1 cellular context compared by ENCODE assay signal in the genomic region with DNA sequence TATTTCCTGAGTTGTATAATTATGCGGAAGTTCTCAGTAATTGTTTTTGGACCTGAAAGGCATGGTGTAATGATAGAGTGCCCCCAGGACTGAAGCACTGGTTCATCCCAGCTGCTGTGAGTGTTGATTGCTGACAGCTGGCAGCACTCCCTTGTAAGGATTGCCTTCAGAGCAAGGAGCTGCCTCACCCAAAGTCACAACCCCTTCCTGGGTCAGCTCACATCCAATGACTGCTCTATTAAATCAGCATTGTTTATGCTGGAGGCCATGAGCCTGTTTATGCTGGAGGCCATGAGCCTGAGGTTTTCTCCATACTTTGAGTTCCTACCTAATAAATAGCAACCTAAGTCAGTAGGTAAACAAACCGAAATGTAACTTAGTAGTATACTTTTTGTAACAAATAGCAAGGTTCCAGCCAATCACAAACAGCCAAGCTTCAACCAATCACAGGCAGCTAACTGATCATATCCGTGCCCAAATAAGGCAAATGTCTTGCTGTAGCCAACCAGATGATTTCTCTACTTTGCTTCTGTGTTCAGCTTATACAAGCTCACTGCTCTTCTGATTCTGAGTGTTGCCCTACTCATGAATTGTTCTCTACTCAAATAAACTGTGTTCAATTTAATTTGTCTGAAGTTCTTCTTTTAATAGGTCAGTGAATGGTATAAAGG.
TF ChIP-seq lines count a peak whose summit lies in the region.

No MANE protein-coding gene starts in this region.

TF ChIP-seq in K562, 482 proteins besides CTCF, POLR2A, EP300 and RAD21 (continues in another document):
- no peak for TF ChIP-seq RBBP5 (IDR thresholded peaks at IDR 0.05; ENCODE audit: borderline replicate concordance, insufficient read depth, low read length, poor library complexity, severe bottlenecking)
- TF ChIP-seq PTRF (tag; IDR thresholded peaks at IDR 0.05) = no peak
- TF ChIP-seq ZNF24 (IDR thresholded peaks at IDR 0.05) = no peak
- no peak for TF ChIP-seq DNMT1 (IDR thresholded peaks at IDR 0.05)
- TF ChIP-seq MEIS2 (IDR thresholded peaks at IDR 0.05; ENCODE audit: partially characterized antibody) = no peak
- TF ChIP-seq, protein P1, sequence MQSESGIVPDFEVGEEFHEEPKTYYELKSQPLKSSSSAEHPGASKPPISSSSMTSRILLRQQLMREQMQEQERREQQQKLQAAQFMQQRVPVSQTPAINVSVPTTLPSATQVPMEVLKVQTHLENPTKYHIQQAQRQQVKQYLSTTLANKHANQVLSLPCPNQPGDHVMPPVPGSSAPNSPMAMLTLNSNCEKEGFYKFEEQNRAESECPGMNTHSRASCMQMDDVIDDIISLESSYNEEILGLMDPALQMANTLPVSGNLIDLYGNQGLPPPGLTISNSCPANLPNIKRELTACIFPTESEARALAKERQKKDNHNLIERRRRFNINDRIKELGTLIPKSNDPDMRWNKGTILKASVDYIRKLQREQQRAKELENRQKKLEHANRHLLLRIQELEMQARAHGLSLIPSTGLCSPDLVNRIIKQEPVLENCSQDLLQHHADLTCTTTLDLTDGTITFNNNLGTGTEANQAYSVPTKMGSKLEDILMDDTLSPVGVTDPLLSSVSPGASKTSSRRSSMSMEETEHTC (IDR thresholded peaks at IDR 0.05) = no peak
- TF ChIP-seq MTA3 (IDR thresholded peaks at IDR 0.05; ENCODE audit: borderline replicate concordance) = no peak
- TF ChIP-seq, protein P2, sequence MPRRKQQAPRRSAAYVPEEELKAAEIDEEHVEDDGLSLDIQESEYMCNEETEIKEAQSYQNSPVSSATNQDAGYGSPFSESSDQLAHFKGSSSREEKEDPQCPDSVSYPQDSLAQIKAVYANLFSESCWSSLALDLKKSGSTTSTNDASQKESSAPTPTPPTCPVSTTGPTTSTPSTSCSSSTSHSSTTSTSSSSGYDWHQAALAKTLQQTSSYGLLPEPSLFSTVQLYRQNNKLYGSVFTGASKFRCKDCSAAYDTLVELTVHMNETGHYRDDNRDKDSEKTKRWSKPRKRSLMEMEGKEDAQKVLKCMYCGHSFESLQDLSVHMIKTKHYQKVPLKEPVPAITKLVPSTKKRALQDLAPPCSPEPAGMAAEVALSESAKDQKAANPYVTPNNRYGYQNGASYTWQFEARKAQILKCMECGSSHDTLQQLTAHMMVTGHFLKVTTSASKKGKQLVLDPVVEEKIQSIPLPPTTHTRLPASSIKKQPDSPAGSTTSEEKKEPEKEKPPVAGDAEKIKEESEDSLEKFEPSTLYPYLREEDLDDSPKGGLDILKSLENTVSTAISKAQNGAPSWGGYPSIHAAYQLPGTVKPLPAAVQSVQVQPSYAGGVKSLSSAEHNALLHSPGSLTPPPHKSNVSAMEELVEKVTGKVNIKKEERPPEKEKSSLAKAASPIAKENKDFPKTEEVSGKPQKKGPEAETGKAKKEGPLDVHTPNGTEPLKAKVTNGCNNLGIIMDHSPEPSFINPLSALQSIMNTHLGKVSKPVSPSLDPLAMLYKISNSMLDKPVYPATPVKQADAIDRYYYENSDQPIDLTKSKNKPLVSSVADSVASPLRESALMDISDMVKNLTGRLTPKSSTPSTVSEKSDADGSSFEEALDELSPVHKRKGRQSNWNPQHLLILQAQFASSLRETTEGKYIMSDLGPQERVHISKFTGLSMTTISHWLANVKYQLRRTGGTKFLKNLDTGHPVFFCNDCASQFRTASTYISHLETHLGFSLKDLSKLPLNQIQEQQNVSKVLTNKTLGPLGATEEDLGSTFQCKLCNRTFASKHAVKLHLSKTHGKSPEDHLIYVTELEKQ (CRISPR knock-in tag; IDR thresholded peaks at IDR 0.05) = no peak
- TF ChIP-seq, protein P3, sequence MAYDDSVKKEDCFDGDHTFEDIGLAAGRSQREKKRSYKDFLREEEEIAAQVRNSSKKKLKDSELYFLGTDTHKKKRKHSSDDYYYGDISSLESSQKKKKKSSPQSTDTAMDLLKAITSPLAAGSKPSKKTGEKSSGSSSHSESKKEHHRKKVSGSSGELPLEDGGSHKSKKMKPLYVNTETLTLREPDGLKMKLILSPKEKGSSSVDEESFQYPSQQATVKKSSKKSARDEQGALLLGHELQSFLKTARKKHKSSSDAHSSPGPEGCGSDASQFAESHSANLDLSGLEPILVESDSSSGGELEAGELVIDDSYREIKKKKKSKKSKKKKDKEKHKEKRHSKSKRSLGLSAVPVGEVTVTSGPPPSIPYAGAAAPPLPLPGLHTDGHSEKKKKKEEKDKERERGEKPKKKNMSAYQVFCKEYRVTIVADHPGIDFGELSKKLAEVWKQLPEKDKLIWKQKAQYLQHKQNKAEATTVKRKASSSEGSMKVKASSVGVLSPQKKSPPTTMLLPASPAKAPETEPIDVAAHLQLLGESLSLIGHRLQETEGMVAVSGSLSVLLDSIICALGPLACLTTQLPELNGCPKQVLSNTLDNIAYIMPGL (CRISPR knock-in tag; IDR thresholded peaks at IDR 0.05) = no peak
- no peak for TF ChIP-seq HDAC2 (IDR thresholded peaks at IDR 0.05)
- no peak for TF ChIP-seq NFYB (IDR thresholded peaks at IDR 0.05; ENCODE audit: extremely low read depth, insufficient read length)
- no peak for TF ChIP-seq NR2C1 (IDR thresholded peaks at IDR 0.05)
- TF ChIP-seq NR2C1 (tag; IDR thresholded peaks at IDR 0.05) = peak; percentile 55
- TF ChIP-seq ZNF124 (CRISPR knock-in tag; IDR thresholded peaks at IDR 0.05) = no peak
- TF ChIP-seq, protein P4, sequence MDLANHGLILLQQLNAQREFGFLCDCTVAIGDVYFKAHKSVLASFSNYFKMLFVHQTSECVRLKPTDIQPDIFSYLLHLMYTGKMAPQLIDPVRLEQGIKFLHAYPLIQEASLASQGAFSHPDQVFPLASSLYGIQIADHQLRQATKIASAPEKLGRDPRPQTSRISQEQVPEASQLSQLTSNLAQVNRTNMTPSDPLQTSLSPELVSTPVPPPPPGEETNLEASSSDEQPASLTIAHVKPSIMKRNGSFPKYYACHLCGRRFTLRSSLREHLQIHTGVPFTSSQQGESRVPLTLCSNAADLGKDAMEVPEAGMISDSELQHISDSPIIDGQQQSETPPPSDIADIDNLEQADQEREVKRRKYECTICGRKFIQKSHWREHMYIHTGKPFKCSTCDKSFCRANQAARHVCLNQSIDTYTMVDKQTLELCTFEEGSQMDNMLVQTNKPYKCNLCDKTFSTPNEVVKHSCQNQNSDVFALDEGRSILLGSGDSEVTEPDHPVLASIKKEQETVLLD (IDR thresholded peaks at IDR 0.05) = no peak
- TF ChIP-seq ZNF224 (CRISPR knock-in tag; IDR thresholded peaks at IDR 0.05) = no peak
- TF ChIP-seq, protein P5, sequence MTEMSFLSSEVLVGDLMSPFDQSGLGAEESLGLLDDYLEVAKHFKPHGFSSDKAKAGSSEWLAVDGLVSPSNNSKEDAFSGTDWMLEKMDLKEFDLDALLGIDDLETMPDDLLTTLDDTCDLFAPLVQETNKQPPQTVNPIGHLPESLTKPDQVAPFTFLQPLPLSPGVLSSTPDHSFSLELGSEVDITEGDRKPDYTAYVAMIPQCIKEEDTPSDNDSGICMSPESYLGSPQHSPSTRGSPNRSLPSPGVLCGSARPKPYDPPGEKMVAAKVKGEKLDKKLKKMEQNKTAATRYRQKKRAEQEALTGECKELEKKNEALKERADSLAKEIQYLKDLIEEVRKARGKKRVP (CRISPR knock-in tag; IDR thresholded peaks at IDR 0.05) = no peak
- no peak for TF ChIP-seq NFE2 (IDR thresholded peaks at IDR 0.05; ENCODE audit: low read depth)
- TF ChIP-seq ZNF175 (CRISPR knock-in tag; IDR thresholded peaks at IDR 0.05; ENCODE audit: low read depth) = no peak
- no peak for TF ChIP-seq ZNF146 (CRISPR knock-in tag; IDR thresholded peaks at IDR 0.05; ENCODE audit: unreplicated experiment)
- peak; percentile 51; the same call in 1 of the 2 replicates for TF ChIP-seq KLF1 (tag; IDR thresholded peaks at IDR 0.05)
- TF ChIP-seq, protein P6, sequence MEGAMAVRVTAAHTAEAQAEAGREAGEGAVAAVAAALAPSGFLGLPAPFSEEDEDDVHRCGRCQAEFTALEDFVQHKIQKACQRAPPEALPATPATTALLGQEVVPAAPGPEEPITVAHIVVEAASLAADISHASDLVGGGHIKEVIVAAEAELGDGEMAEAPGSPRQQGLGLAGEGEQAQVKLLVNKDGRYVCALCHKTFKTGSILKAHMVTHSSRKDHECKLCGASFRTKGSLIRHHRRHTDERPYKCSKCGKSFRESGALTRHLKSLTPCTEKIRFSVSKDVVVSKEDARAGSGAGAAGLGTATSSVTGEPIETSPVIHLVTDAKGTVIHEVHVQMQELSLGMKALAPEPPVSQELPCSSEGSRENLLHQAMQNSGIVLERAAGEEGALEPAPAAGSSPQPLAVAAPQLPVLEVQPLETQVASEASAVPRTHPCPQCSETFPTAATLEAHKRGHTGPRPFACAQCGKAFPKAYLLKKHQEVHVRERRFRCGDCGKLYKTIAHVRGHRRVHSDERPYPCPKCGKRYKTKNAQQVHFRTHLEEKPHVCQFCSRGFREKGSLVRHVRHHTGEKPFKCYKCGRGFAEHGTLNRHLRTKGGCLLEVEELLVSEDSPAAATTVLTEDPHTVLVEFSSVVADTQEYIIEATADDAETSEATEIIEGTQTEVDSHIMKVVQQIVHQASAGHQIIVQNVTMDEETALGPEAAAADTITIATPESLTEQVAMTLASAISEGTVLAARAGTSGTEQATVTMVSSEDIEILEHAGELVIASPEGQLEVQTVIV (CRISPR knock-in tag; IDR thresholded peaks at IDR 0.05; ENCODE audit: borderline replicate concordance) = no peak
- peak; percentile 41 for TF ChIP-seq RBM25 (IDR thresholded peaks at IDR 0.05; ENCODE audit: low read depth, low read length, severe bottlenecking)
- TF ChIP-seq SRF (CRISPR knock-in tag; IDR thresholded peaks at IDR 0.05) = peak; percentile 93 to 99
- TF ChIP-seq, protein P7, sequence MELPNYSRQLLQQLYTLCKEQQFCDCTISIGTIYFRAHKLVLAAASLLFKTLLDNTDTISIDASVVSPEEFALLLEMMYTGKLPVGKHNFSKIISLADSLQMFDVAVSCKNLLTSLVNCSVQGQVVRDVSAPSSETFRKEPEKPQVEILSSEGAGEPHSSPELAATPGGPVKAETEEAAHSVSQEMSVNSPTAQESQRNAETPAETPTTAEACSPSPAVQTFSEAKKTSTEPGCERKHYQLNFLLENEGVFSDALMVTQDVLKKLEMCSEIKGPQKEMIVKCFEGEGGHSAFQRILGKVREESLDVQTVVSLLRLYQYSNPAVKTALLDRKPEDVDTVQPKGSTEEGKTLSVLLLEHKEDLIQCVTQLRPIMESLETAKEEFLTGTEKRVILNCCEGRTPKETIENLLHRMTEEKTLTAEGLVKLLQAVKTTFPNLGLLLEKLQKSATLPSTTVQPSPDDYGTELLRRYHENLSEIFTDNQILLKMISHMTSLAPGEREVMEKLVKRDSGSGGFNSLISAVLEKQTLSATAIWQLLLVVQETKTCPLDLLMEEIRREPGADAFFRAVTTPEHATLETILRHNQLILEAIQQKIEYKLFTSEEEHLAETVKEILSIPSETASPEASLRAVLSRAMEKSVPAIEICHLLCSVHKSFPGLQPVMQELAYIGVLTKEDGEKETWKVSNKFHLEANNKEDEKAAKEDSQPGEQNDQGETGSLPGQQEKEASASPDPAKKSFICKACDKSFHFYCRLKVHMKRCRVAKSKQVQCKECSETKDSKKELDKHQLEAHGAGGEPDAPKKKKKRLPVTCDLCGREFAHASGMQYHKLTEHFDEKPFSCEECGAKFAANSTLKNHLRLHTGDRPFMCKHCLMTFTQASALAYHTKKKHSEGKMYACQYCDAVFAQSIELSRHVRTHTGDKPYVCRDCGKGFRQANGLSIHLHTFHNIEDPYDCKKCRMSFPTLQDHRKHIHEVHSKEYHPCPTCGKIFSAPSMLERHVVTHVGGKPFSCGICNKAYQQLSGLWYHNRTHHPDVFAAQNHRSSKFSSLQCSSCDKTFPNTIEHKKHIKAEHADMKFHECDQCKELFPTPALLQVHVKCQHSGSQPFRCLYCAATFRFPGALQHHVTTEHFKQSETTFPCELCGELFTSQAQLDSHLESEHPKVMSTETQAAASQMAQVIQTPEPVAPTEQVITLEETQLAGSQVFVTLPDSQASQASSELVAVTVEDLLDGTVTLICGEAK (IDR thresholded peaks at IDR 0.05) = no peak
- TF ChIP-seq, protein P7 (CRISPR knock-in tag; IDR thresholded peaks at IDR 0.05) = no peak
- no peak for TF ChIP-seq BRD4 (IDR thresholded peaks at IDR 0.05)
- TF ChIP-seq, protein P8, sequence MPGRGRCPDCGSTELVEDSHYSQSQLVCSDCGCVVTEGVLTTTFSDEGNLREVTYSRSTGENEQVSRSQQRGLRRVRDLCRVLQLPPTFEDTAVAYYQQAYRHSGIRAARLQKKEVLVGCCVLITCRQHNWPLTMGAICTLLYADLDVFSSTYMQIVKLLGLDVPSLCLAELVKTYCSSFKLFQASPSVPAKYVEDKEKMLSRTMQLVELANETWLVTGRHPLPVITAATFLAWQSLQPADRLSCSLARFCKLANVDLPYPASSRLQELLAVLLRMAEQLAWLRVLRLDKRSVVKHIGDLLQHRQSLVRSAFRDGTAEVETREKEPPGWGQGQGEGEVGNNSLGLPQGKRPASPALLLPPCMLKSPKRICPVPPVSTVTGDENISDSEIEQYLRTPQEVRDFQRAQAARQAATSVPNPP (IDR thresholded peaks at IDR 0.05; ENCODE audit: borderline replicate concordance, insufficient read depth, insufficient read length) = no peak
